In genomic region chr10:117653170-117653515, GRCh38 we compare ENCODE assay signal across 8 cellular contexts.
DNase-seq lines count a peak whose midpoint lies in the region; ATAC-seq and TF ChIP-seq lines count a peak whose summit lies in the region.

No MANE protein-coding gene starts in this region.

- H3K27me3 ChIP-seq in BJ (ENCODE audit: control insufficient read depth, insufficient read depth, low read length), result no peaks in the 10 kb centered on the region
- no peaks in the 10 kb centered on the region for H3K27me3 ChIP-seq in gastrocnemius medialis
- no peaks in the 10 kb centered on the region for H3K27me3 ChIP-seq in esophagus muscularis mucosa

- no peak for TF ChIP-seq EP300 in esophagus muscularis mucosa (IDR thresholded peaks at IDR 0.05)

- intact Hi-C loops in gastrocnemius medialis (cut with DNase I; ENCODE audit: low total_unique reads) (no loop called here), esophagus muscularis mucosa (cut with DNase I) (no loop called here)

- H3K4me3 Mint-ChIP-seq in activated T-cell treated with anti-CD3 and anti-CD28 coated beads, Interleukin-2, amount 50 U/mL, for 72 hours, result peak overlapping the region in 1 of 2 donors; percentile 52

- no peaks in the 10 kb centered on the region for H3K9me3 ChIP-seq in gastrocnemius medialis
- H3K9me3 ChIP-seq in esophagus muscularis mucosa, result peaks cover 0 to 26% (median 18%) of the 10 kb centered on the region in 4 donors

- H3K4me1 Mint-ChIP-seq in activated T-cell treated with anti-CD3 and anti-CD28 coated beads, Interleukin-2, amount 50 U/mL, for 72 hours (ENCODE audit: low read depth), result peaks cover 36% of the 10 kb centered on the region

- peak overlapping the region; percentile 88 for H3K27ac Mint-ChIP-seq in activated T-cell treated with anti-CD3 and anti-CD28 coated beads, Interleukin-2, amount 50 U/mL, for 72 hours

- in situ Hi-C loops in gastrocnemius medialis (cut with MboI; ENCODE audit: low sequenced_read_pairs in 4 of 4), result no loop called here

- no peak overlapping the region for H3K27ac ChIP-seq in gastrocnemius medialis
- no peak overlapping the region for H3K27ac ChIP-seq in substantia nigra (ENCODE audit: low read depth, low read length, poor library complexity, severe bottlenecking)
- H3K27ac ChIP-seq in esophagus muscularis mucosa (replicated peaks in 1 of 4), result no peak overlapping the region

- H3K4me1 ChIP-seq in gastrocnemius medialis (no peaks in the 10 kb centered on the region), esophagus muscularis mucosa (no peaks in the 10 kb centered on the region)

- no peak for TF ChIP-seq CTCF in BJ (IDR thresholded peaks at IDR 0.05; ENCODE audit: insufficient read depth, low read depth, low read length)
- TF ChIP-seq CTCF in gastrocnemius medialis (IDR thresholded peaks at IDR 0.05 in 4 of 5, conservative IDR thresholded peaks at IDR 0.05 in 1 of 5), result no peak
- TF ChIP-seq CTCF in esophagus muscularis mucosa (IDR thresholded peaks at IDR 0.05), result no peak

- H3K36me3 ChIP-seq in BJ (ENCODE audit: control insufficient read depth, insufficient read depth, low read length) (no peaks in the 10 kb centered on the region), gastrocnemius medialis (no peaks in the 10 kb centered on the region), esophagus muscularis mucosa (no peaks in the 10 kb centered on the region)

- peaks cover 31% of the 10 kb centered on the region for H3K27me3 Mint-ChIP-seq in activated T-cell treated with anti-CD3 and anti-CD28 coated beads, Interleukin-2, amount 50 U/mL, for 72 hours (ENCODE audit: low read depth)

- TF ChIP-seq POLR2A in gastrocnemius medialis (IDR thresholded peaks at IDR 0.05) (no peak), esophagus muscularis mucosa (IDR thresholded peaks at IDR 0.05; ENCODE audit: low read depth) (no peak)

- no peak overlapping the region for H3K4me3 ChIP-seq in BJ (ENCODE audit: low read depth, low read length)
- no peak overlapping the region for H3K4me3 ChIP-seq in gastrocnemius medialis
- H3K4me3 ChIP-seq in esophagus muscularis mucosa, result no peak overlapping the region

- DNase-seq in BJ (ENCODE audit: low read depth) (peak; percentile 87), gastrocnemius medialis (no peak), substantia nigra (lab: John Stamatoyannopoulos, UW) (no peak), esophagus muscularis mucosa (ENCODE audit: extremely low spot score) (no peak), epidermal melanocyte (ENCODE audit: insufficient read length, low spot score) (no peak)
- peak; percentile 59 for DNase-seq in activated T-cell treated with anti-CD3 and anti-CD28 coated beads, Interleukin-2, amount 50 U/mL, for 72 hours

- ATAC-seq in GM19395 (IDR thresholded peaks at IDR 0.05; ENCODE audit: unreplicated experiment), result peak; percentile 92
- peak; percentile 81 for ATAC-seq in HG03175 (IDR thresholded peaks at IDR 0.05; ENCODE audit: unreplicated experiment)
- peak; percentile 96 for ATAC-seq in activated T-cell treated with anti-CD3 and anti-CD28 coated beads, Interleukin-2, amount 50 U/mL, for 72 hours (replicated peaks in 1 of 2)
- ATAC-seq in gastrocnemius medialis, result peak; percentile 64 to 68

- peaks cover 14 to 18% of the 10 kb centered on the region in 2 donors for H3K36me3 Mint-ChIP-seq in activated T-cell treated with anti-CD3 and anti-CD28 coated beads, Interleukin-2, amount 50 U/mL, for 72 hours (ENCODE audit: insufficient read depth in 2 of 2)

- POLR2A ChIA-PET in BJ (lab: Charles Lee), result no interaction called here

- CTCF ChIA-PET in BJ (lab: Yijun Ruan, JAX), result interaction anchor here (0.8 kb wide), 1 partner anchor 44 kb away, joined by 3 read pairs; no protein-coding TSS in a partner anchor

- H3K9me3 Mint-ChIP-seq in activated T-cell treated with anti-CD3 and anti-CD28 coated beads, Interleukin-2, amount 50 U/mL, for 72 hours, result peaks cover 4 to 13% of the 10 kb centered on the region in 2 donors

Comparison
In these comparisons a context has a peak if more than half of its experiments do, and no peak if none do; other contexts are left out.
1. DNase-seq: peak in BJ (single experiment) and activated T-cell treated with anti-CD3 and anti-CD28 coated beads, Interleukin-2, amount 50 U/mL, for 72 hours (2 of 2); none in gastrocnemius medialis (0 of 2), substantia nigra (0 of 49), esophagus muscularis mucosa (single experiment) and epidermal melanocyte (single experiment).
2. Peak in every context shown above with its lines, with median percentiles within 50 percentile points of each other: ATAC-seq.